In the genomic region with DNA sequence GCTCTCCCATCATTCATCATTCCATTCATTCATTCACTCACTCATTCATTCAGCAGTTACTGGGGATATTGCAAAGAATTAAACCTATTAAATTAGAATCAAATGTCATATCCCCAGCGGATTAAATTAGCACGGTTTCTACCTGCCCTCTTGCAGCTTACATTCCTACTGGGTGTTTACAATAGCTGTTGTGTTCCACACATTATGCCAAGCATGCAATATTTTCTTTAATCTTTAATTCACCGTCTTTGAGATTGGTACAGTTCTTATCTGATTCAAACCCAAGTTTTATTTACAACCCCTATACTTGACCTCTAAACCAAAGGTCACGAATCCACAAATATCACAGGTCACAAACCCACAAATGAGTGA, we compare ENCODE assay signal across 8 cellular contexts. TPM values are rescaled to one million over a fixed set of nuclear protein-coding genes. Genes with fewer than 3 reads are reported as not detected.
DNase-seq lines count a peak whose midpoint lies in the region; ATAC-seq, FAIRE-seq and TF ChIP-seq lines count a peak whose summit lies in the region.

No MANE protein-coding gene starts in this region.

- H3K9ac ChIP-seq in astrocyte (ENCODE audit: low read length) (peak overlapping the region; percentile 64), liver (ENCODE audit: low read depth in 1 of 2, low read length in 2 of 2) (peak overlapping the region; percentile 12 to 27)

- ATAC-seq in activated T-cell treated with anti-CD3 and anti-CD28 coated beads, Interleukin-2, amount 50 U/mL, for 4 hours, result no peak
- ATAC-seq in HG03196 (IDR thresholded peaks at IDR 0.05; ENCODE audit: unreplicated experiment), result no peak

- peak overlapping the region; percentile 99 for H3K4me2 ChIP-seq in astrocyte (ENCODE audit: low read length)

- peaks cover 19% of the 10 kb centered on the region for H4K20me1 ChIP-seq in astrocyte (ENCODE audit: insufficient read depth, low read length)

- H3K4me3 ChIP-seq in astrocyte (ENCODE audit: insufficient read depth, low read depth, low read length), result peak overlapping the region; percentile 71
- H3K4me3 ChIP-seq in liver (ENCODE audit: low read depth in 1 of 3, low read length in 3 of 3), result peak overlapping the region; percentile 91 to 92 (median 92)
- peak overlapping the region; percentile 87 for H3K4me3 ChIP-seq in thymus (ENCODE audit: low read length)

- no peak for DNase-seq in activated T-cell treated with anti-CD3 and anti-CD28 coated beads, Interleukin-2, amount 50 U/mL, for 4 hours
- DNase-seq in activated T-cell treated with anti-CD3 and anti-CD28 coated beads, Interleukin-2, amount 50 U/mL, for 1 hour, result no peak
- DNase-seq in astrocyte (ENCODE audit: low read depth), result no peak
- no peak for DNase-seq in NCI-H1092 treated with DMSO at 0.1 percent for 48 hours (lab: John Stamatoyannopoulos, UW)
- no peak for DNase-seq in SKM-1 treated with dmso at 0.1 percent for 144 hours (lab: John Stamatoyannopoulos, UW; ENCODE audit: unreplicated experiment)

- H3K9me3 Mint-ChIP-seq in activated T-cell treated with anti-CD3 and anti-CD28 coated beads, Interleukin-2, amount 50 U/mL, for 4 hours, result no peaks in the 10 kb centered on the region
- no peaks in the 10 kb centered on the region for H3K9me3 Mint-ChIP-seq in astrocyte (ENCODE audit: unreplicated experiment)

- peak overlapping the region; percentile 89 for H3K4me3 Mint-ChIP-seq in activated T-cell treated with anti-CD3 and anti-CD28 coated beads, Interleukin-2, amount 50 U/mL, for 4 hours
- peak overlapping the region; percentile 91 for H3K4me3 Mint-ChIP-seq in astrocyte (ENCODE audit: unreplicated experiment)

- peak overlapping the region; percentile 100 for H2AFZ ChIP-seq in astrocyte (ENCODE audit: low read depth, low read length)

- H3K27me3 ChIP-seq in astrocyte (ENCODE audit: insufficient read depth, low read length), result no peaks in the 10 kb centered on the region
- no peaks in the 10 kb centered on the region for H3K27me3 ChIP-seq in liver (ENCODE audit: control insufficient read depth in 4 of 4, insufficient read depth in 4 of 4, low read length in 3 of 4)
- H3K27me3 ChIP-seq in thymus (ENCODE audit: control insufficient read depth, insufficient read depth), result no peaks in the 10 kb centered on the region

- no peak overlapping the region for H3K27ac ChIP-seq in astrocyte (ENCODE audit: low read depth, low read length)
- H3K27ac ChIP-seq in liver (ENCODE audit: low read depth in 1 of 2, low read length in 2 of 2), result peak overlapping the region in 1 of 2 donors; percentile 25
- no peak overlapping the region for H3K27ac ChIP-seq in thymus (ENCODE audit: low read depth)

- H3K27ac Mint-ChIP-seq in astrocyte (ENCODE audit: unreplicated experiment), result peak overlapping the region; percentile 31

- peaks cover 10% of the 10 kb centered on the region for H3K4me1 Mint-ChIP-seq in activated T-cell treated with anti-CD3 and anti-CD28 coated beads, Interleukin-2, amount 50 U/mL, for 4 hours (ENCODE audit: low read depth)
- H3K4me1 Mint-ChIP-seq in astrocyte (ENCODE audit: low read depth, unreplicated experiment), result peaks cover 13% of the 10 kb centered on the region

- H3K9me3 ChIP-seq in astrocyte (ENCODE audit: insufficient read depth, low read depth, low read length) (no peaks in the 10 kb centered on the region), liver (ENCODE audit: control insufficient read depth in 4 of 4, low read length in 3 of 4) (no peaks in the 10 kb centered on the region), thymus (ENCODE audit: control insufficient read depth) (no peaks in the 10 kb centered on the region)

- WGBS in liver, result 41% methylated on average over 4 of the region's 4 CpGs
- 61% methylated on average over 4 of the region's 4 CpGs for WGBS in thymus

- peaks cover 3% of the 10 kb centered on the region for H3K36me3 Mint-ChIP-seq in activated T-cell treated with anti-CD3 and anti-CD28 coated beads, Interleukin-2, amount 50 U/mL, for 4 hours (ENCODE audit: insufficient read depth)
- peaks cover 1% of the 10 kb centered on the region for H3K36me3 Mint-ChIP-seq in astrocyte (ENCODE audit: low read depth, unreplicated experiment)

- H3K4me1 ChIP-seq in astrocyte (ENCODE audit: insufficient read depth, low read length) (peaks cover 18% of the 10 kb centered on the region), liver (ENCODE audit: control insufficient read depth in 4 of 4, insufficient read depth in 4 of 4, low read length in 3 of 4) (peaks cover 11 to 22% (median 16%) of the 10 kb centered on the region in 4 donors), thymus (ENCODE audit: control insufficient read depth, insufficient read depth, low read length) (peaks cover 5% of the 10 kb centered on the region)

- TF ChIP-seq CTCF in astrocyte (IDR thresholded peaks at IDR 0.05; ENCODE audit: insufficient read depth, low read depth, low read length) (no peak), liver (IDR thresholded peaks at IDR 0.05; ENCODE audit: low read depth, low read length, missing input control) (no peak)

- peaks cover 31% of the 10 kb centered on the region for H3K79me2 ChIP-seq in astrocyte (ENCODE audit: insufficient read depth, low read length)

- no peak for FAIRE-seq in astrocyte (lab: Jason Lieb, UNC)

- H3K36me3 ChIP-seq in astrocyte (ENCODE audit: insufficient read depth, low read length) (no peaks in the 10 kb centered on the region), liver (ENCODE audit: control insufficient read depth in 4 of 4, insufficient read depth in 3 of 4, low read depth in 1 of 4, low read length in 3 of 4) (no peaks in the 10 kb centered on the region), thymus (ENCODE audit: control insufficient read depth, insufficient read depth) (no peaks in the 10 kb centered on the region)

- no peak for TF ChIP-seq RAD21 in liver (IDR thresholded peaks at IDR 0.05)

- peaks cover 14% of the 10 kb centered on the region for H3K27me3 Mint-ChIP-seq in activated T-cell treated with anti-CD3 and anti-CD28 coated beads, Interleukin-2, amount 50 U/mL, for 4 hours (ENCODE audit: low read depth)
- H3K27me3 Mint-ChIP-seq in astrocyte (ENCODE audit: low read depth, unreplicated experiment), result peaks cover 24% of the 10 kb centered on the region

TF ChIP-seq in liver, 16 proteins besides CTCF, POLR2A, EP300 and RAD21 (continues in another document):
- TF ChIP-seq JUND (IDR thresholded peaks at IDR 0.05), result no peak
- TF ChIP-seq GABPA (IDR thresholded peaks at IDR 0.05 in 1 of 2, conservative IDR thresholded peaks at IDR 0.05 in 1 of 2), result no peak
- no peak for TF ChIP-seq EGR1 (IDR thresholded peaks at IDR 0.05; ENCODE audit: low read depth in 2 of 2)
- no peak for TF ChIP-seq HNF4A (conservative IDR thresholded peaks at IDR 0.05)
- no peak for TF ChIP-seq SP1 (IDR thresholded peaks at IDR 0.05)
- no peak for TF ChIP-seq FOXA2 (IDR thresholded peaks at IDR 0.05)
- TF ChIP-seq, protein P1, sequence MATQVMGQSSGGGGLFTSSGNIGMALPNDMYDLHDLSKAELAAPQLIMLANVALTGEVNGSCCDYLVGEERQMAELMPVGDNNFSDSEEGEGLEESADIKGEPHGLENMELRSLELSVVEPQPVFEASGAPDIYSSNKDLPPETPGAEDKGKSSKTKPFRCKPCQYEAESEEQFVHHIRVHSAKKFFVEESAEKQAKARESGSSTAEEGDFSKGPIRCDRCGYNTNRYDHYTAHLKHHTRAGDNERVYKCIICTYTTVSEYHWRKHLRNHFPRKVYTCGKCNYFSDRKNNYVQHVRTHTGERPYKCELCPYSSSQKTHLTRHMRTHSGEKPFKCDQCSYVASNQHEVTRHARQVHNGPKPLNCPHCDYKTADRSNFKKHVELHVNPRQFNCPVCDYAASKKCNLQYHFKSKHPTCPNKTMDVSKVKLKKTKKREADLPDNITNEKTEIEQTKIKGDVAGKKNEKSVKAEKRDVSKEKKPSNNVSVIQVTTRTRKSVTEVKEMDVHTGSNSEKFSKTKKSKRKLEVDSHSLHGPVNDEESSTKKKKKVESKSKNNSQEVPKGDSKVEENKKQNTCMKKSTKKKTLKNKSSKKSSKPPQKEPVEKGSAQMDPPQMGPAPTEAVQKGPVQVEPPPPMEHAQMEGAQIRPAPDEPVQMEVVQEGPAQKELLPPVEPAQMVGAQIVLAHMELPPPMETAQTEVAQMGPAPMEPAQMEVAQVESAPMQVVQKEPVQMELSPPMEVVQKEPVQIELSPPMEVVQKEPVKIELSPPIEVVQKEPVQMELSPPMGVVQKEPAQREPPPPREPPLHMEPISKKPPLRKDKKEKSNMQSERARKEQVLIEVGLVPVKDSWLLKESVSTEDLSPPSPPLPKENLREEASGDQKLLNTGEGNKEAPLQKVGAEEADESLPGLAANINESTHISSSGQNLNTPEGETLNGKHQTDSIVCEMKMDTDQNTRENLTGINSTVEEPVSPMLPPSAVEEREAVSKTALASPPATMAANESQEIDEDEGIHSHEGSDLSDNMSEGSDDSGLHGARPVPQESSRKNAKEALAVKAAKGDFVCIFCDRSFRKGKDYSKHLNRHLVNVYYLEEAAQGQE (IDR thresholded peaks at IDR 0.05), result no peak
- no peak for TF ChIP-seq YY1 (IDR thresholded peaks at IDR 0.05)
- TF ChIP-seq TAF1 (conservative IDR thresholded peaks at IDR 0.05), result no peak
- TF ChIP-seq, protein P2, sequence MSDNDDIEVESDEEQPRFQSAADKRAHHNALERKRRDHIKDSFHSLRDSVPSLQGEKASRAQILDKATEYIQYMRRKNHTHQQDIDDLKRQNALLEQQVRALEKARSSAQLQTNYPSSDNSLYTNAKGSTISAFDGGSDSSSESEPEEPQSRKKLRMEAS (IDR thresholded peaks at IDR 0.05), result no peak
- TF ChIP-seq, protein P3, sequence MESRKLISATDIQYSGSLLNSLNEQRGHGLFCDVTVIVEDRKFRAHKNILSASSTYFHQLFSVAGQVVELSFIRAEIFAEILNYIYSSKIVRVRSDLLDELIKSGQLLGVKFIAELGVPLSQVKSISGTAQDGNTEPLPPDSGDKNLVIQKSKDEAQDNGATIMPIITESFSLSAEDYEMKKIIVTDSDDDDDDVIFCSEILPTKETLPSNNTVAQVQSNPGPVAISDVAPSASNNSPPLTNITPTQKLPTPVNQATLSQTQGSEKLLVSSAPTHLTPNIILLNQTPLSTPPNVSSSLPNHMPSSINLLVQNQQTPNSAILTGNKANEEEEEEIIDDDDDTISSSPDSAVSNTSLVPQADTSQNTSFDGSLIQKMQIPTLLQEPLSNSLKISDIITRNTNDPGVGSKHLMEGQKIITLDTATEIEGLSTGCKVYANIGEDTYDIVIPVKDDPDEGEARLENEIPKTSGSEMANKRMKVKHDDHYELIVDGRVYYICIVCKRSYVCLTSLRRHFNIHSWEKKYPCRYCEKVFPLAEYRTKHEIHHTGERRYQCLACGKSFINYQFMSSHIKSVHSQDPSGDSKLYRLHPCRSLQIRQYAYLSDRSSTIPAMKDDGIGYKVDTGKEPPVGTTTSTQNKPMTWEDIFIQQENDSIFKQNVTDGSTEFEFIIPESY (IDR thresholded peaks at IDR 0.05), result no peak

RNA-seq across cellular contexts. Expression of a gene that starts 0.7 kb away (rescaled TPM):
- 10 to 100 TPM; 11.3 to 11.9 (median 11.4) TPM for total RNA-seq in activated T-cell treated with anti-CD3 and anti-CD28 coated beads, Interleukin-2, amount 50 U/mL, for 4 hours
- 7.5 and 9.4 TPM in 2 replicates for total RNA-seq in astrocyte
- 10 to 100 TPM in 1 of 2 donors, 1 to 10 TPM in 1; 4.8 to 16.4 TPM for total RNA-seq in liver
- polyA plus RNA-seq in liver, result 1 to 10 TPM; 2.4 to 2.9 TPM
- 3.7 TPM for polyA plus RNA-seq in thymus

RNA-seq across cellular contexts. Expression of a gene that starts 32.6 kb away (rescaled TPM):
- not detected for total RNA-seq in activated T-cell treated with anti-CD3 and anti-CD28 coated beads, Interleukin-2, amount 50 U/mL, for 4 hours
- total RNA-seq in astrocyte (not detected in 2 replicates), liver (not detected)
- polyA plus RNA-seq in liver (not detected), thymus (5.6 TPM)
